Comparison of ENCODE assay signal across 12 cellular contexts in genomic region chr18:55395811-55396210, GRCh38.
"Had no signal": no experiment of that assay in that cellular context is flagged by ENCODE, and none has a peak within 500 bp of the region (broad histone marks: within the 10 kb centered on the region; RNA-seq: fewer than 3 reads in every experiment).

No MANE protein-coding gene starts in this region.

- H3K27me3 ChIP-seq: foreskin keratinocyte, left lung, stomach, tibial nerve had no signal

- H3K4me3 Mint-ChIP-seq: activated naive CD4-positive, alpha-beta T cell treated with anti-CD3 and anti-CD28 coated beads for 36 hours; activated T-helper 17 cell treated with anti-CD3 and anti-CD28 coated beads, Interleukin-2, amount 50 U/mL, for 72 hours; central memory CD8-positive, alpha-beta T cell; T-helper 1 cell treated with Interleukin-12 subunit alpha and Interleukin-12 subunit beta and Interleukin-4 antibody, amounts not matched to agents 30 μg/mL and 1 μg/mL, for 36 hours had no signal

- H3K27ac Mint-ChIP-seq: activated naive CD4-positive, alpha-beta T cell treated with anti-CD3 and anti-CD28 coated beads for 36 hours; activated T-helper 17 cell treated with anti-CD3 and anti-CD28 coated beads, Interleukin-2, amount 50 U/mL, for 72 hours; T-helper 1 cell treated with Interleukin-12 subunit alpha and Interleukin-12 subunit beta and Interleukin-4 antibody, amounts not matched to agents 30 μg/mL and 1 μg/mL, for 36 hours had no signal

- DNase-seq: activated CD4-positive, alpha-beta T cell treated with anti-CD3 and anti-CD28 coated beads, Interleukin-2, amount 50 U/mL, for 1 hour; activated naive CD4-positive, alpha-beta T cell treated with anti-CD3 and anti-CD28 coated beads for 36 hours; activated T-cell treated with anti-CD3 and anti-CD28 coated beads for 4 hours; foreskin keratinocyte; left lung; stomach had no signal

- ATAC-seq: activated T-helper 17 cell treated with anti-CD3 and anti-CD28 coated beads, Interleukin-2, amount 50 U/mL, for 72 hours; foreskin keratinocyte; left lung had no signal

- H3K9me3 Mint-ChIP-seq: activated naive CD4-positive, alpha-beta T cell treated with anti-CD3 and anti-CD28 coated beads for 36 hours; activated T-helper 17 cell treated with anti-CD3 and anti-CD28 coated beads, Interleukin-2, amount 50 U/mL, for 72 hours; central memory CD8-positive, alpha-beta T cell; T-helper 1 cell treated with Interleukin-12 subunit alpha and Interleukin-12 subunit beta and Interleukin-4 antibody, amounts not matched to agents 30 μg/mL and 1 μg/mL, for 36 hours had no signal

- H3K27ac ChIP-seq: foreskin keratinocyte, left lung, parathyroid adenoma, stomach, tibial nerve had no signal

- H3K4me1 Mint-ChIP-seq: activated T-helper 17 cell treated with anti-CD3 and anti-CD28 coated beads, Interleukin-2, amount 50 U/mL, for 72 hours; central memory CD8-positive, alpha-beta T cell had no signal

- H3K4me1 ChIP-seq: foreskin keratinocyte, parathyroid adenoma had no signal

- H3K4me3 ChIP-seq: left lung, skin epidermis, stomach, tibial nerve had no signal

- H3K9me3 ChIP-seq: left lung, stomach, tibial nerve had no signal

- H3K27me3 Mint-ChIP-seq: activated T-helper 17 cell treated with anti-CD3 and anti-CD28 coated beads, Interleukin-2, amount 50 U/mL, for 72 hours; central memory CD8-positive, alpha-beta T cell had no signal

- H3K36me3 ChIP-seq: left lung, stomach, tibial nerve had no signal
